ENCODE assay signal across 12 cellular contexts in the genomic region with DNA sequence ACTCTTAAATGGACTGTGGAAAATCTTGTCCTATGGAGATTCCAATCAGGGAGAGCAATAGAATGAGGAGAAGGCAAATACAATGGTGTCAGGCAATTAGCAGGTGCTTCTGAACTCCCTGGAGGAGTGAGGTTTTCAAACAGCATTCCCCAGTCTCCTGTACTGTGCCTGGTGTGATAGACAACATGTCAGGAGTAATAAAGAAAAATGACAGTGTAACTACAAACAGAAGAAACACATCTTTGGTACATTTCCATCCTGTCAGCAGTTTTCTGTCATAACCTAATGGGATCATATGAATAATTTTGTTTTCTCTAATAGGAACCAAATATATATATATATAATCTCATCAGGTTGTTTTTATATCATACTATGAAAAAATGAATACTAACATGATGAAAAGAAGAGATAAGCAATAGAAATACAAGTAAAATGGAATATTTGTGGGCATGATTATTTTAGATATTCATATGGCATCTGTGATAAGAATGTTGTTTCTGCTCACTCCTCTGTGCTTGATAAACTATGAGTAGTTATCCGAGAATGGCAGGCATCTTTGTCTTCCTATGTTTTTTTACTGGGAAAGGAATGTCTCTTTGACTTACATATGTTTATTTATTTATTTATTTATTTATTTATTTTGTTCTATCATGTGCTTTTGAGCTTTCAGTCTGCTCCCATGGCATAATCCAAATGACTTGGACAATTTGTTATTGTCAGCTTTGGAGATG.
DNase-seq lines count a peak whose midpoint lies in the region; ATAC-seq, FAIRE-seq and TF ChIP-seq lines count a peak whose summit lies in the region.
"Had no signal": no experiment of that assay in that cellular context is flagged by ENCODE, and none has a peak within 500 bp of the region (broad histone marks: within the 10 kb centered on the region; RNA-seq: fewer than 3 reads in every experiment).

No MANE protein-coding gene starts in this region.

- H3K4me2 ChIP-seq in endothelial cell of umbilical vein (ENCODE audit: insufficient read depth, low read length) (no peak overlapping the region), neural cell (ENCODE audit: low read length) (no peak overlapping the region)

- no peaks in the 10 kb centered on the region for H3K79me2 ChIP-seq in endothelial cell of umbilical vein (ENCODE audit: control insufficient read depth, insufficient read depth, low read length)
- no peaks in the 10 kb centered on the region for H3K79me2 ChIP-seq in neural cell (replicated peaks; ENCODE audit: insufficient read depth, low read length)

- TF ChIP-seq CTCF in HFFc6 (IDR thresholded peaks at IDR 0.05) (no peak), endothelial cell of umbilical vein (IDR thresholded peaks at IDR 0.05; ENCODE audit: extremely low read depth in 1 of 2, insufficient read depth in 1 of 2, low read depth in 1 of 2, low read length in 2 of 2) (no peak), neural cell (IDR thresholded peaks at IDR 0.05; ENCODE audit: poor library complexity, severe bottlenecking) (no peak)

- H3K27ac ChIP-seq in endothelial cell of umbilical vein (ENCODE audit: insufficient read depth, low read depth, low read length) (peak overlapping the region; percentile 54), neural cell (ENCODE audit: low read length) (no peak overlapping the region)
- H3K27ac ChIP-seq: BLaER1 had no signal

- H3K9me3 ChIP-seq in endothelial cell of umbilical vein (replicated peaks; ENCODE audit: control insufficient read depth, insufficient read depth, low read length): no peaks in the 10 kb centered on the region
- H3K9me3 ChIP-seq in neural cell (ENCODE audit: low read length): no peaks in the 10 kb centered on the region
- H3K9me3 ChIP-seq: BLaER1 had no signal

- no peaks in the 10 kb centered on the region for H3K9me2 ChIP-seq in neural cell (ENCODE audit: insufficient read depth, low read length)

- H3F3A ChIP-seq in neural cell (ENCODE audit: insufficient read depth, low read length, poor library complexity, severe bottlenecking): no peaks in the 10 kb centered on the region

- H3K4me1 ChIP-seq in endothelial cell of umbilical vein (ENCODE audit: control insufficient read depth, extremely low read depth, insufficient read depth, low read length): peaks cover 51% of the 10 kb centered on the region

- DNase-seq in HFFc6 (peak; percentile 33), NCI-H69 (lab: John Stamatoyannopoulos, UW) (peak; percentile 17), endothelial cell of umbilical vein (ENCODE audit: low read depth, low spot score) (peak; percentile 74), DMS79 treated with DMSO at 0.1 percent for 48 hours (lab: John Stamatoyannopoulos, UW) (no peak), dedifferentiated amniotic fluid mesenchymal stem cell (ENCODE audit: extremely low spot score) (no peak)
- DNase-seq: CD8-positive, alpha-beta memory T cell; NCI-H1436; NCI-H2029 treated with DMSO at 0.1 percent for 48 hours; NCI-H748 treated with DMSO at 0.1 percent for 48 hours had no signal

- H3K36me3 Mint-ChIP-seq in HFFc6 (ENCODE audit: low read depth): no peaks in the 10 kb centered on the region
- H3K36me3 Mint-ChIP-seq: CD8-positive, alpha-beta memory T cell had no signal

- H3K4me3 ChIP-seq in endothelial cell of umbilical vein (replicated peaks in 1 of 3; ENCODE audit: insufficient read depth in 1 of 3, low read depth in 1 of 3, low read length in 3 of 3) (no peak overlapping the region), neural cell (ENCODE audit: low read length) (no peak overlapping the region)
- H3K4me3 ChIP-seq: BLaER1 had no signal

- no peak for FAIRE-seq in endothelial cell of umbilical vein (lab: Jason Lieb, UNC)

- H3K4me3 Mint-ChIP-seq in HFFc6: peak overlapping the region; percentile 5; the same call in 1 of the 2 replicates
- H3K4me3 Mint-ChIP-seq: CD8-positive, alpha-beta memory T cell had no signal

- H3K27ac Mint-ChIP-seq in HFFc6: no peak overlapping the region
- H3K27ac Mint-ChIP-seq: CD8-positive, alpha-beta memory T cell had no signal

- H4K20me1 ChIP-seq in endothelial cell of umbilical vein (replicated peaks; ENCODE audit: control insufficient read depth, extremely low read depth, insufficient read depth, low read length) (no peaks in the 10 kb centered on the region), neural cell (ENCODE audit: insufficient read depth) (no peaks in the 10 kb centered on the region)
- H4K20me1 ChIP-seq: BLaER1 had no signal

- H3K9ac ChIP-seq in endothelial cell of umbilical vein (replicated peaks; ENCODE audit: extremely low read depth, insufficient read depth, low read length) (no peak overlapping the region), neural cell (ENCODE audit: low read length) (no peak overlapping the region)
- H3K9ac ChIP-seq: BLaER1 had no signal

- no peaks in the 10 kb centered on the region for H3K9me1 ChIP-seq in endothelial cell of umbilical vein (replicated peaks; ENCODE audit: control insufficient read depth, extremely low read depth, insufficient read depth, low read length)

- intact Hi-C loops in endothelial cell of umbilical vein (cut with micrococcal nuclease): no loop called here

- POLR2A ChIA-PET in endothelial cell of umbilical vein (lab: Charles Lee): no interaction called here

- no peak for TF ChIP-seq RAD21 in neural cell (conservative IDR thresholded peaks at IDR 0.05)

- no peaks in the 10 kb centered on the region for H3K9me3 Mint-ChIP-seq in HFFc6
- H3K9me3 Mint-ChIP-seq: CD8-positive, alpha-beta memory T cell had no signal

- TF ChIP-seq EP300 in neural cell (conservative IDR thresholded peaks at IDR 0.05; ENCODE audit: poor library complexity, severe bottlenecking): peak; percentile 89

- no peak for TF ChIP-seq POLR2A in endothelial cell of umbilical vein (IDR thresholded peaks at IDR 0.05; ENCODE audit: low read depth, low read length)

- ATAC-seq in GM21367 (IDR thresholded peaks at IDR 0.05; ENCODE audit: unreplicated experiment): no peak

- no peaks in the 10 kb centered on the region for H3K36me3 ChIP-seq in endothelial cell of umbilical vein (ENCODE audit: control insufficient read depth in 2 of 2, extremely low read depth in 1 of 2, insufficient read depth in 2 of 2, low read length in 2 of 2)
- no peaks in the 10 kb centered on the region for H3K36me3 ChIP-seq in neural cell (ENCODE audit: insufficient read depth, low read length)
- H3K36me3 ChIP-seq: BLaER1 had no signal

- H3K27me3 ChIP-seq in endothelial cell of umbilical vein (ENCODE audit: control insufficient read depth in 2 of 2, insufficient read depth in 2 of 2, low read length in 2 of 2) (no peaks in the 10 kb centered on the region), neural cell (ENCODE audit: insufficient read depth, low read depth, low read length) (no peaks in the 10 kb centered on the region)
- H3K27me3 ChIP-seq: BLaER1 had no signal

- H2AFZ ChIP-seq in endothelial cell of umbilical vein (ENCODE audit: low read depth, low read length) (no peak overlapping the region), neural cell (ENCODE audit: low read depth, low read length) (no peak overlapping the region)

- BruUV-seq in endothelial cell of umbilical vein (replicated peaks; lab: Mats Ljungman, UMichigan): no TSS peak

- CTCF ChIA-PET in endothelial cell of umbilical vein (lab: Charles Lee): no interaction called here

- H3K27me3 Mint-ChIP-seq in HFFc6 (ENCODE audit: insufficient read depth): no peaks in the 10 kb centered on the region
- H3K27me3 Mint-ChIP-seq: CD8-positive, alpha-beta memory T cell had no signal

- dilution Hi-C loops in endothelial cell of umbilical vein (cut with MboI; ENCODE audit: extremely low pct_ligation_motif_present, low sequenced_read_pairs): no loop called here

- H3K4me1 Mint-ChIP-seq in HFFc6 (ENCODE audit: low read depth): peaks cover 60% of the 10 kb centered on the region
- H3K4me1 Mint-ChIP-seq: CD8-positive, alpha-beta memory T cell had no signal

TF ChIP-seq in endothelial cell of umbilical vein, 7 proteins besides CTCF, POLR2A, EP300 and RAD21:
- TF ChIP-seq POLR2AphosphoS5 (IDR thresholded peaks at IDR 0.05; ENCODE audit: insufficient read depth, low read depth, low read length): peak; percentile 29
- no peak for TF ChIP-seq MYC (IDR thresholded peaks at IDR 0.05; ENCODE audit: low read depth, low read length)
- no peak for TF ChIP-seq JUN (IDR thresholded peaks at IDR 0.05; ENCODE audit: borderline replicate concordance, insufficient read depth, insufficient read length, low read depth)
- peak; percentile 74 for TF ChIP-seq GATA2 (IDR thresholded peaks at IDR 0.05; ENCODE audit: insufficient read depth, insufficient read length, low read depth, low read length)

TF ChIP-seq in neural cell, 6 proteins besides CTCF, POLR2A, EP300 and RAD21:
- TF ChIP-seq SMC3 (conservative IDR thresholded peaks at IDR 0.05; ENCODE audit: poor library complexity): no peak
- peak; percentile 99 for TF ChIP-seq POLR2AphosphoS5 (IDR thresholded peaks at IDR 0.05)

Comparison
In these comparisons a context has a peak if more than half of its experiments do, and no peak if none do; other contexts are left out.
1. DNase-seq: peak in HFFc6 (single experiment), NCI-H69 (single experiment) and endothelial cell of umbilical vein (single experiment); none in DMS79 treated with DMSO at 0.1 percent for 48 hours (single experiment) and dedifferentiated amniotic fluid mesenchymal stem cell (single experiment).